8 cellular contexts compared by ENCODE assay signal in the genomic region with DNA sequence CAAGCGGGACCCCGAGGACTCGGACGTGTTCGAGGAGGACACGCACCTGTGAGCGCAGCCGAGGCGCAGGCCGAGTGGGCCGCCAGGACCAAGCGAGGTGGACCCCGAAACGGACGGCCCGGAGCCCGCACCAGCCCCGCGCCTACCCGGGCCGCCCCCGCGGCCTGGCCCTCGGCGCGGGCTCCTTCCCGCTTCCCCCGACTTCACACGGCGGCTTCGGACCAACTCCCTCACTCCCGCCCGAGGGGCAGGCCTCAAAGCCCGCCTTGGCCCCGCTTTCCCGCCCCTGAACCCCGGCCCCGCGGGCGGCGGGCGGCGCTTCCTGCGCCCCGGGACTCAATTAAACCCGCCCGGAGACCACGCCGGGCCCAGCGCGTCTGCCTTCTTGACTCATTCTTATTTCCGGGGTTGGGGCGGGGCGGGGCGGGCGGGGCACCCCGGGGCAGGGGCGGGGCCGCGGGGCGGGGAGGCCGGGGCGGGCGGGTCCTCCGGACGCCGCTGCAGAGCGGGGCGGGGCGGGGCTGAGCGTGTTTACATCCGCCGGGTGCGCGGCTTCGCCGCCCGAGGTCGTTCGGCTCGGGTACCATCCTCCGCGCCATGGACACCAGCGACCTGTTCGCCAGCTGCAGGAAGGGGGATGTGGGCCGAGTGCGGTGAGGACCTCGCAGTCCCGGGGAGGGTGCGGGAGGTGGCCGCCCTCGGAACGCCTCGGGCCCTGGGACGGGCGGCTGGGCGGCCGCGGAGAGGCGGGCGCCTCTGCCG. TPM values are rescaled to one million over a fixed set of nuclear protein-coding genes. Genes with fewer than 3 reads are reported as not detected.
A peak's percentile ranks its signal among the peaks of the same experiment; 100 is the strongest.
DNase-seq lines count a peak whose midpoint lies in the region; ATAC-seq, FAIRE-seq and TF ChIP-seq lines count a peak whose summit lies in the region.

A gene (plus strand): TSS at position 524 of the 762 bp plus-strand sequence. CDS start 74 bp downstream, at position 598.

- H3K27ac Mint-ChIP-seq in brain, result peak within 1 kb of the TSS; percentile 62 to 93 (median 85)

- no peak for FAIRE-seq in small intestine (lab: Jason Lieb, UNC)

- H3K9me3 ChIP-seq in iPS-18c (ENCODE audit: control insufficient read depth, insufficient read depth, low read length) (no peaks in the 10 kb centered on the region), small intestine (ENCODE audit: control insufficient read depth, low read depth) (no peaks in the 10 kb centered on the region)

- 0 to 1% (median 0%) methylated on average over 28 to 102 of the region's 102 CpGs for WGBS in small intestine, 3 donors

- ATAC-seq in GM18498 (IDR thresholded peaks at IDR 0.05; ENCODE audit: unreplicated experiment) (peak; percentile 79), HG02884 (IDR thresholded peaks at IDR 0.05; ENCODE audit: unreplicated experiment) (peak; percentile 68)

- H3K36me3 ChIP-seq in small intestine (ENCODE audit: control insufficient read depth in 2 of 2, insufficient read depth in 2 of 2, low read length in 2 of 2), result no peaks in the 10 kb centered on the region

- H3K36me3 Mint-ChIP-seq in brain, result peaks cover 10% of the 10 kb centered on the region

- peak within 1 kb of the TSS; percentile 71 to 91 for H3K27ac ChIP-seq in small intestine (ENCODE audit: low read depth in 1 of 2, low read length in 1 of 2)

- peaks cover 0 to 3% (median 0%) of the 10 kb centered on the region in 5 experiments for H3K9me3 Mint-ChIP-seq in brain

- H3K4me1 Mint-ChIP-seq in brain, result peaks cover 19% of the 10 kb centered on the region

- H3K4me3 ChIP-seq in iPS-18c (ENCODE audit: insufficient read depth, low read depth, low read length), result peak within 1 kb of the TSS; percentile 78
- peak within 1 kb of the TSS; percentile 80 to 85 for H3K4me3 ChIP-seq in small intestine (ENCODE audit: low read depth in 1 of 2, low read length in 2 of 2)

- TF ChIP-seq CTCF in brain (conservative IDR thresholded peaks at IDR 0.05), result no peak

- peak; percentile 90 for DNase-seq in NCI-H2107 (lab: John Stamatoyannopoulos, UW)
- DNase-seq in UCSD-AML1 (lab: John Stamatoyannopoulos, UW; ENCODE audit: unreplicated experiment), result peak; percentile 84
- DNase-seq in small intestine, result peak; percentile 82
- no peak for DNase-seq in OCI-M2 (lab: John Stamatoyannopoulos, UW; ENCODE audit: unreplicated experiment)

- H3K4me1 ChIP-seq in small intestine (ENCODE audit: control insufficient read depth in 2 of 2, insufficient read depth in 1 of 2, low read depth in 1 of 2, low read length in 1 of 2), result no peaks in the 10 kb centered on the region

- peak within 1 kb of the TSS; percentile 82 to 89 (median 85) for H3K4me3 Mint-ChIP-seq in brain

- H3K27me3 ChIP-seq in small intestine (ENCODE audit: control insufficient read depth in 2 of 2, insufficient read depth in 2 of 2, low read length in 2 of 2), result no peaks in the 10 kb centered on the region

- peaks cover 10% of the 10 kb centered on the region for H3K27me3 Mint-ChIP-seq in brain

RNA-seq across cellular contexts. Expression of the gene that starts here (rescaled TPM):
- polyA plus RNA-seq in brain (ENCODE audit: insufficient read depth, low read depth, low replicate concordance) (43.7 TPM), small intestine (10 to 100 TPM; 22.7 to 49.4 (median 37.6) TPM)
